9 cellular contexts compared by ENCODE assay signal in genomic region chr10:73786512-73786885, GRCh38. TPM values are rescaled to one million over a fixed set of nuclear protein-coding genes. Genes with fewer than 3 reads are reported as not detected.
DNase-seq lines count a peak whose midpoint lies in the region; ATAC-seq and TF ChIP-seq lines count a peak whose summit lies in the region.
"Had no signal": no experiment of that assay in that cellular context is flagged by ENCODE, and none has a peak within 500 bp of the region (broad histone marks: within the 10 kb centered on the region; RNA-seq: fewer than 3 reads in every experiment).

No MANE protein-coding gene starts in this region.

- peaks cover 18% of the 10 kb centered on the region for H3K36me3 Mint-ChIP-seq in activated T-cell treated with anti-CD3 and anti-CD28 coated beads, Interleukin-2, amount 50 U/mL, for 4 hours (ENCODE audit: insufficient read depth)

- DNase-seq in activated T-cell treated with anti-CD3 and anti-CD28 coated beads, Interleukin-2, amount 50 U/mL, for 4 hours = no peak
- DNase-seq in activated T-cell treated with anti-CD3 and anti-CD28 coated beads, Interleukin-2, amount 50 U/mL, for 1 hour = no peak
- DNase-seq in adrenal gland (peak in 1 of 7 donors; percentile 11), right lobe of liver (no peak), transverse colon (no peak), SKM-1 treated with dmso at 0.1 percent for 144 hours (lab: John Stamatoyannopoulos, UW; ENCODE audit: unreplicated experiment) (no peak), NCI-H1694 (lab: John Stamatoyannopoulos, UW) (no peak), NCI-H526 treated with DMSO at 0.1 percent for 48 hours (lab: John Stamatoyannopoulos, UW) (no peak)
- DNase-seq: NCI-H1092 had no signal

- H3K4me3 Mint-ChIP-seq in activated T-cell treated with anti-CD3 and anti-CD28 coated beads, Interleukin-2, amount 50 U/mL, for 4 hours = peak overlapping the region; percentile 89

- WGBS in adrenal gland, 4 donors = 0 to 4% (median 2%) methylated on average over 2 of the region's 2 CpGs
- 0% methylated on average over 2 of the region's 2 CpGs for WGBS in right lobe of liver (ENCODE audit: insufficient coverage, low coverage, low lambda C conversion rate, missing lambda C conversion rate)
- WGBS in transverse colon (ENCODE audit: low coverage in 1 of 2), 2 donors = 3 to 23% methylated on average over 2 of the region's 2 CpGs

- H3K27me3 ChIP-seq in adrenal gland (no peaks in the 10 kb centered on the region), right lobe of liver (no peaks in the 10 kb centered on the region), transverse colon (no peaks in the 10 kb centered on the region)

- H3K36me3 ChIP-seq in adrenal gland (replicated peaks in 1 of 2) (peaks cover 0 to 30% of the 10 kb centered on the region in 2 donors), right lobe of liver (peaks cover 0 to 30% (median 16%) of the 10 kb centered on the region in 4 donors), transverse colon (peaks cover 0 to 23% (median 11%) of the 10 kb centered on the region in 4 donors)

- ATAC-seq in activated T-cell treated with anti-CD3 and anti-CD28 coated beads, Interleukin-2, amount 50 U/mL, for 4 hours = no peak
- ATAC-seq in right lobe of liver = peak; percentile 29 to 43 (median 36)

- intact Hi-C loops in adrenal gland (cut with DNase I) (no loop called here), right lobe of liver (cut with DNase I) (no loop called here), transverse colon (cut with DNase I; ENCODE audit: low total_unique reads) (no loop called here)

- TF ChIP-seq CTCF in adrenal gland (IDR thresholded peaks at IDR 0.05) = no peak
- TF ChIP-seq CTCF in right lobe of liver (IDR thresholded peaks at IDR 0.05) = no peak
- TF ChIP-seq CTCF in transverse colon (IDR thresholded peaks at IDR 0.05) = no peak

- peaks cover 37% of the 10 kb centered on the region for H3K4me1 Mint-ChIP-seq in activated T-cell treated with anti-CD3 and anti-CD28 coated beads, Interleukin-2, amount 50 U/mL, for 4 hours (ENCODE audit: low read depth)

- TF ChIP-seq POLR2A in adrenal gland (IDR thresholded peaks at IDR 0.05) = no peak
- TF ChIP-seq POLR2A in right lobe of liver (IDR thresholded peaks at IDR 0.05) = no peak
- TF ChIP-seq POLR2A in transverse colon (IDR thresholded peaks at IDR 0.05) = no peak

- H3K27ac ChIP-seq in adrenal gland (peak overlapping the region in 3 of 5 donors; percentile 89 to 97 (median 92)), right lobe of liver (peak overlapping the region; percentile 76 to 90 (median 78)), transverse colon (peak overlapping the region; percentile 90 to 97 (median 94))

- H3K4me3 ChIP-seq in adrenal gland = peak overlapping the region; percentile 56 to 85 (median 70)
- peak overlapping the region; percentile 84 to 96 (median 94) for H3K4me3 ChIP-seq in right lobe of liver
- H3K4me3 ChIP-seq in transverse colon = peak overlapping the region; percentile 76 to 95 (median 78)

- peaks cover 20 to 41% of the 10 kb centered on the region in 2 donors for H3K4me1 ChIP-seq in adrenal gland (replicated peaks in 1 of 2)
- H3K4me1 ChIP-seq in right lobe of liver = peaks cover 0 to 34% (median 9%) of the 10 kb centered on the region in 4 donors
- H3K4me1 ChIP-seq in transverse colon = peaks cover 18 to 47% (median 36%) of the 10 kb centered on the region in 4 donors

- no peaks in the 10 kb centered on the region for H3K27me3 Mint-ChIP-seq in activated T-cell treated with anti-CD3 and anti-CD28 coated beads, Interleukin-2, amount 50 U/mL, for 4 hours (ENCODE audit: low read depth)

- no peaks in the 10 kb centered on the region for H3K9me3 Mint-ChIP-seq in activated T-cell treated with anti-CD3 and anti-CD28 coated beads, Interleukin-2, amount 50 U/mL, for 4 hours

- no peak for TF ChIP-seq EP300 in transverse colon (IDR thresholded peaks at IDR 0.05; ENCODE audit: low read depth)

- in situ Hi-C loops in transverse colon (cut with MboI; ENCODE audit: low pct_ligation_motif_present in 1 of 4, low pct_unique_long_range_greater_than_20kb in 1 of 4, low sequenced_read_pairs in 3 of 4) = no loop called here

- H3K9me3 ChIP-seq in adrenal gland (replicated peaks in 1 of 3) (no peaks in the 10 kb centered on the region), right lobe of liver (no peaks in the 10 kb centered on the region), transverse colon (no peaks in the 10 kb centered on the region)

RNA-seq across cellular contexts. Expression of gene ZSWIM8, which starts 1.1 kb away (rescaled TPM):
- 10 to 100 TPM; 31.3 to 41.2 (median 40.5) TPM for total RNA-seq in activated T-cell treated with anti-CD3 and anti-CD28 coated beads, Interleukin-2, amount 50 U/mL, for 4 hours
- total RNA-seq in adrenal gland = 100 to 1,000 TPM in 5 of 8 donors, 10 to 100 TPM in 3; 73.5 to 197 (median 114) TPM
- polyA plus RNA-seq in adrenal gland = 100 to 1,000 TPM in 2 of 3 donors, 10 to 100 TPM in 1; 74.4 to 714 (median 520) TPM
- 100 to 1,000 TPM in 1 of 6 experiments, 10 to 100 TPM in 5; 52.2 to 107 (median 77.5) TPM for total RNA-seq in right lobe of liver
- 100 to 1,000 TPM in 3 of 4 donors, 10 to 100 TPM in 1; 94.5 to 530 (median 188) TPM for total RNA-seq in transverse colon

RNA-seq across cellular contexts. Expression of gene CHCHD1, which starts 4.7 kb away (rescaled TPM):
- 10 to 100 TPM; 34.7 to 35.9 (median 35.9) TPM for total RNA-seq in activated T-cell treated with anti-CD3 and anti-CD28 coated beads, Interleukin-2, amount 50 U/mL, for 4 hours
- total RNA-seq in adrenal gland (10 to 100 TPM; 31.7 to 53.1 (median 38.3) TPM), right lobe of liver (10 to 100 TPM; 13.0 to 25.1 (median 17.4) TPM), transverse colon (10 to 100 TPM in 3 of 4 donors, 1 to 10 TPM in 1; 2.6 to 37.4 (median 17.0) TPM)
- 10 to 100 TPM; 57.4 to 83.1 (median 63.2) TPM for polyA plus RNA-seq in adrenal gland

RNA-seq across cellular contexts. Expression of gene NDST2, which starts 24.9 kb away (rescaled TPM):
- 10 to 100 TPM; 51.1 to 67.1 (median 58.7) TPM for total RNA-seq in activated T-cell treated with anti-CD3 and anti-CD28 coated beads, Interleukin-2, amount 50 U/mL, for 4 hours
- 10 to 100 TPM; 31.9 to 67.0 (median 41.6) TPM for total RNA-seq in adrenal gland
- 10 to 100 TPM; 14.5 to 23.0 (median 21.9) TPM for polyA plus RNA-seq in adrenal gland
- total RNA-seq in right lobe of liver = 10 to 100 TPM in 5 of 6 experiments, 1 to 10 TPM in 1; 9.5 to 14.8 (median 12.2) TPM
- 10 to 100 TPM; 14.3 to 34.5 (median 22.1) TPM for total RNA-seq in transverse colon

RNA-seq across cellular contexts. Expression of gene SEC24C, which starts 42.3 kb away (rescaled TPM):
- 100 to 1,000 TPM; 101 to 109 (median 107) TPM for total RNA-seq in activated T-cell treated with anti-CD3 and anti-CD28 coated beads, Interleukin-2, amount 50 U/mL, for 4 hours
- total RNA-seq in adrenal gland (100 to 1,000 TPM in 2 of 8 donors, 10 to 100 TPM in 6; 61.3 to 133 (median 81.2) TPM), right lobe of liver (10 to 100 TPM; 39.4 to 43.4 (median 41.0) TPM), transverse colon (100 to 1,000 TPM in 2 of 4 donors, 10 to 100 TPM in 2; 46.7 to 104 (median 80.2) TPM)
- polyA plus RNA-seq in adrenal gland = 100 to 1,000 TPM in 1 of 3 donors, 10 to 100 TPM in 2; 38.4 to 109 (median 52.7) TPM

Comparison
In these comparisons a context has a peak if more than half of its experiments do, and no peak if none do; other contexts are left out.
1. ATAC-seq: peak in right lobe of liver (4 of 4); none in activated T-cell treated with anti-CD3 and anti-CD28 coated beads, Interleukin-2, amount 50 U/mL, for 4 hours (0 of 2).
2. Peak in every context shown above with its lines, with median percentiles within 50 percentile points of each other: H3K27ac ChIP-seq and H3K4me3 ChIP-seq.